In the genomic region with DNA sequence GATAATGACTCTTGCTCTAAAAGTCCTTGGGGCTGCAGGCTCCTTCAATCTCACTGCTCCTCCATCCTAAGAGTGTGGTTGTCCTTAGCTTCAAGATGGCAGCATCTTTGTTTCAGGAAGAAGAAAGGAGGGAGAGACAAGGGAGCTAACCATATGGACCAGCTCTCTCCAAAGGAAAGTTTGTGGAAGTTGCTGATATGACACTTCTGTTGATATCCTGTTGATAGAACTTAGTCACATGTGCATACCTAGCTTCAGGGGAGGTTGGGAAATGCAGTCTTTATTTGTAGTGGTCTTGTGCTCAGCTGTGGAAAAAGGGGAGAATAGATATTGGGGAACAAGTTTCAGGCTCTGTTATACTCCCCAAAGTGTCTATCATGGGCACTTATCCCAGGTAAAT, we compare ENCODE assay signal across 8 cellular contexts.
"Had no signal": no experiment of that assay in that cellular context is flagged by ENCODE, and none has a peak within 500 bp of the region (broad histone marks: within the 10 kb centered on the region; RNA-seq: fewer than 3 reads in every experiment).

No MANE protein-coding gene starts in this region.

- H3K9me3 ChIP-seq: HAP-1 had no signal

- H3K4me1 ChIP-seq: HAP-1 had no signal

- H2AFZ ChIP-seq: GM23248 had no signal

- H3K4me3 ChIP-seq: GM23248, HAP-1 had no signal

- H3K27ac ChIP-seq: GM23248, HL-60 had no signal

- H3K9ac ChIP-seq: GM23248 had no signal

- DNase-seq: GM23248, GOT3, H7, HFFc6, KG1 had no signal

- H3K36me3 ChIP-seq: HAP-1 had no signal

- ATAC-seq: HCT116 had no signal
